In genomic region chr19:49071860-49072547, GRCh38 we compare ENCODE assay signal across 15 cellular contexts. TPM values are rescaled to one million over a fixed set of nuclear protein-coding genes. Genes with fewer than 3 reads are reported as not detected.
A peak's percentile ranks its signal among the peaks of the same experiment; 100 is the strongest.
DNase-seq lines count a peak whose midpoint lies in the region; ATAC-seq and TF ChIP-seq lines count a peak whose summit lies in the region.
"Had no signal": no experiment of that assay in that cellular context is flagged by ENCODE, and none has a peak within 500 bp of the region (broad histone marks: within the 10 kb centered on the region; RNA-seq: fewer than 3 reads in every experiment).

No MANE protein-coding gene starts in this region.

- H3K4me1 ChIP-seq in ascending aorta, result no peaks in the 10 kb centered on the region
- H3K4me1 ChIP-seq in naive thymus-derived CD4-positive, alpha-beta T cell (ENCODE audit: control insufficient read depth in 2 of 2, insufficient read depth in 2 of 2, low read length in 2 of 2), result no peaks in the 10 kb centered on the region

- TF ChIP-seq CTCF in ascending aorta (IDR thresholded peaks at IDR 0.05), result no peak

- H3K36me3 Mint-ChIP-seq in naive thymus-derived CD4-positive, alpha-beta T cell, result peaks cover 0 to 4% (median 0%) of the 10 kb centered on the region in 5 donors

- H3K4me3 Mint-ChIP-seq in naive thymus-derived CD4-positive, alpha-beta T cell, result peak overlapping the region in 4 of 10 donors; percentile 24 to 62 (median 46)

- H3K27me3 Mint-ChIP-seq in naive thymus-derived CD4-positive, alpha-beta T cell, result peaks cover 58 to 73% (median 60%) of the 10 kb centered on the region in 5 donors

- intact Hi-C loops in ascending aorta (cut with DNase I), result no loop called here
- intact Hi-C loops in naive thymus-derived CD4-positive, alpha-beta T cell (cut with micrococcal nuclease), result loop anchor here in 1 of 2 donors (5.0 kb wide), 2 partner anchors 75 to 285 kb away; no protein-coding TSS in a partner anchor

- DNase-seq in DMS53 (lab: John Stamatoyannopoulos, UW), result peak; percentile 41
- no peak for DNase-seq in DMS53 treated with DMSO at 0.1 percent for 48 hours (lab: John Stamatoyannopoulos, UW; ENCODE audit: unreplicated experiment)
- peak; percentile 48 for DNase-seq in HEK293T (ENCODE audit: extremely low spot score)
- DNase-seq in ascending aorta (ENCODE audit: low spot score in 2 of 2), result no peak
- no peak for DNase-seq in naive thymus-derived CD4-positive, alpha-beta T cell
- DNase-seq: 8988T; activated CD8-positive, alpha-beta memory T cell treated with anti-CD3 and anti-CD28 coated beads for 24 hours; HFFc6; SIG-M5 had no signal

- POLR2A ChIA-PET in HEK293T (lab: Yijun Ruan, JAX), result no interaction called here
- POLR2A ChIA-PET in naive thymus-derived CD4-positive, alpha-beta T cell (lab: Charles Lee), result no interaction called here

- H3K4me1 Mint-ChIP-seq in naive thymus-derived CD4-positive, alpha-beta T cell, result peaks cover 7 to 20% (median 13%) of the 10 kb centered on the region in 7 donors

- H3K27ac Mint-ChIP-seq in naive thymus-derived CD4-positive, alpha-beta T cell, result peak overlapping the region in 1 of 9 donors; percentile 12
- H3K27ac Mint-ChIP-seq: HFFc6 had no signal

- H3K27ac ChIP-seq in ascending aorta, result no peak overlapping the region
- H3K27ac ChIP-seq in naive thymus-derived CD4-positive, alpha-beta T cell (ENCODE audit: low read depth, low read length), result no peak overlapping the region

- CTCF ChIA-PET in HEK293T (lab: Yijun Ruan, JAX), result no interaction called here
- CTCF ChIA-PET in naive thymus-derived CD4-positive, alpha-beta T cell (lab: Charles Lee), result interaction anchor here (0.9 kb wide), 1 partner anchor 128 kb away, joined by 4 read pairs; no protein-coding TSS in a partner anchor

- peaks cover 14% of the 10 kb centered on the region for H3K27me3 ChIP-seq in ascending aorta
- H3K27me3 ChIP-seq in naive thymus-derived CD4-positive, alpha-beta T cell (ENCODE audit: control insufficient read depth in 2 of 2, insufficient read depth in 2 of 2, low read length in 2 of 2), result peaks cover 4 to 12% of the 10 kb centered on the region in 2 donors

- H3K4me3 ChIP-seq in ascending aorta, result peak overlapping the region; percentile 12 to 19
- H3K4me3 ChIP-seq in naive thymus-derived CD4-positive, alpha-beta T cell (ENCODE audit: low read length), result no peak overlapping the region

- peak; percentile 24 for ATAC-seq in naive thymus-derived CD4-positive, alpha-beta T cell
- ATAC-seq in GM21576 (IDR thresholded peaks at IDR 0.05; ENCODE audit: unreplicated experiment), result no peak
- no peak for ATAC-seq in HG02759 (IDR thresholded peaks at IDR 0.05; ENCODE audit: unreplicated experiment)
- no peak for ATAC-seq in GM18511 (IDR thresholded peaks at IDR 0.05; ENCODE audit: unreplicated experiment)

- no peaks in the 10 kb centered on the region for H3K36me3 ChIP-seq in ascending aorta
- H3K36me3 ChIP-seq in naive thymus-derived CD4-positive, alpha-beta T cell (ENCODE audit: control insufficient read depth in 2 of 3, insufficient read depth in 3 of 3, low read length in 3 of 3), result no peaks in the 10 kb centered on the region

- no peaks in the 10 kb centered on the region for H3K9me3 ChIP-seq in ascending aorta
- no peaks in the 10 kb centered on the region for H3K9me3 ChIP-seq in naive thymus-derived CD4-positive, alpha-beta T cell (ENCODE audit: control insufficient read depth in 2 of 3, low read length in 3 of 3)

- H3K9me3 Mint-ChIP-seq in naive thymus-derived CD4-positive, alpha-beta T cell, result peaks cover 0 to 10% (median 4%) of the 10 kb centered on the region in 11 donors

TF ChIP-seq in HEK293T, 16 proteins besides CTCF, POLR2A, EP300 and RAD21:
- TF ChIP-seq HDGF (IDR thresholded peaks at IDR 0.05; ENCODE audit: borderline replicate concordance) (no peak), L3MBTL2 (conservative IDR thresholded peaks at IDR 0.05) (peak; percentile 67)

RNA-seq across cellular contexts. Expression of gene KCNA7, which starts 0.5 kb away (rescaled TPM):
- total RNA-seq in ascending aorta, result not detected
- total RNA-seq in naive thymus-derived CD4-positive, alpha-beta T cell, result not detected
- polyA plus RNA-seq in naive thymus-derived CD4-positive, alpha-beta T cell, result not detected
- total RNA-seq: bronchial epithelial cell, HFFc6, subcutaneous adipose tissue had no signal

RNA-seq across cellular contexts. Expression of gene NTF4, which starts 7.4 kb away (rescaled TPM):
- total RNA-seq in ascending aorta, result not detected
- not detected for total RNA-seq in naive thymus-derived CD4-positive, alpha-beta T cell
- not detected for polyA plus RNA-seq in naive thymus-derived CD4-positive, alpha-beta T cell
- total RNA-seq: mononuclear cell, subcutaneous adipose tissue had no signal

RNA-seq across cellular contexts. Expression of gene SNRNP70, which starts 13.2 kb away (rescaled TPM):
- 185 TPM for total RNA-seq in ascending aorta
- 100 to 1,000 TPM; 243 to 837 (median 449) TPM for total RNA-seq in naive thymus-derived CD4-positive, alpha-beta T cell
- 10 to 100 TPM; 48.0 to 63.1 TPM for polyA plus RNA-seq in naive thymus-derived CD4-positive, alpha-beta T cell

RNA-seq across cellular contexts. Expression of gene CGB7, which starts 14.5 kb away (rescaled TPM):
- total RNA-seq in ascending aorta, result 10.2 TPM
- not detected for total RNA-seq in naive thymus-derived CD4-positive, alpha-beta T cell
- polyA plus RNA-seq in naive thymus-derived CD4-positive, alpha-beta T cell, result not detected
- total RNA-seq: mononuclear cell had no signal

RNA-seq across cellular contexts. Expression of gene CGB8, which starts 23.1 kb away (rescaled TPM):
- total RNA-seq in ascending aorta, result not detected
- not detected for total RNA-seq in naive thymus-derived CD4-positive, alpha-beta T cell
- polyA plus RNA-seq in naive thymus-derived CD4-positive, alpha-beta T cell, result not detected
- total RNA-seq: bronchial epithelial cell, mononuclear cell, subcutaneous adipose tissue had no signal

Comparison
In these comparisons a context has a peak if more than half of its experiments do, and no peak if none do; other contexts are left out.
1. DNase-seq: peak in DMS53 (single experiment) and HEK293T (single experiment); none in DMS53 treated with DMSO at 0.1 percent for 48 hours (single experiment), ascending aorta (0 of 2) and naive thymus-derived CD4-positive, alpha-beta T cell (0 of 9).